ENCODE assay signal across 1 cellular context in the genomic region with DNA sequence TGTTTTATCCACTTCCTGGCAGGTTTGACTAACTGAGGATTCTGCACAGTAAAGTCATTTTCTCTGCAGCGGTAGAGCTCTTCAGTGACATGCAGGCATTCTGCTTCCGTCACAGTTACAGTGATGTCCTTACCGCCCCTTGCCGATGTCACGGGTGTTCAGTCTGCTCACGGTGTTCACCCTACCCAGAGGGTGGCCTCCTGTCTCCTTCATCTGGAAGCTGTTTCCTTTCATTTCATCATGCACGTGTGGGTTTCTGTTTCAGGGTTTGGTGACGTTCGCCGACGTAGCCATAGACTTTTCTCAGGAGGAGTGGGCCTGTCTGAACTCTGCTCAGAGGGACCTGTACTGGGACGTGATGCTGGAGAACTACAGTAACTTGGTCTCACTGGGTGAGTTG.
A peak's percentile ranks its signal among the peaks of the same experiment; 100 is the strongest.
TF ChIP-seq lines count a peak whose summit lies in the region.

No MANE protein-coding gene starts in this region.

TF ChIP-seq in K562, 482 proteins besides CTCF, POLR2A, EP300 and RAD21 (continues in another document):
- TF ChIP-seq, protein P1, sequence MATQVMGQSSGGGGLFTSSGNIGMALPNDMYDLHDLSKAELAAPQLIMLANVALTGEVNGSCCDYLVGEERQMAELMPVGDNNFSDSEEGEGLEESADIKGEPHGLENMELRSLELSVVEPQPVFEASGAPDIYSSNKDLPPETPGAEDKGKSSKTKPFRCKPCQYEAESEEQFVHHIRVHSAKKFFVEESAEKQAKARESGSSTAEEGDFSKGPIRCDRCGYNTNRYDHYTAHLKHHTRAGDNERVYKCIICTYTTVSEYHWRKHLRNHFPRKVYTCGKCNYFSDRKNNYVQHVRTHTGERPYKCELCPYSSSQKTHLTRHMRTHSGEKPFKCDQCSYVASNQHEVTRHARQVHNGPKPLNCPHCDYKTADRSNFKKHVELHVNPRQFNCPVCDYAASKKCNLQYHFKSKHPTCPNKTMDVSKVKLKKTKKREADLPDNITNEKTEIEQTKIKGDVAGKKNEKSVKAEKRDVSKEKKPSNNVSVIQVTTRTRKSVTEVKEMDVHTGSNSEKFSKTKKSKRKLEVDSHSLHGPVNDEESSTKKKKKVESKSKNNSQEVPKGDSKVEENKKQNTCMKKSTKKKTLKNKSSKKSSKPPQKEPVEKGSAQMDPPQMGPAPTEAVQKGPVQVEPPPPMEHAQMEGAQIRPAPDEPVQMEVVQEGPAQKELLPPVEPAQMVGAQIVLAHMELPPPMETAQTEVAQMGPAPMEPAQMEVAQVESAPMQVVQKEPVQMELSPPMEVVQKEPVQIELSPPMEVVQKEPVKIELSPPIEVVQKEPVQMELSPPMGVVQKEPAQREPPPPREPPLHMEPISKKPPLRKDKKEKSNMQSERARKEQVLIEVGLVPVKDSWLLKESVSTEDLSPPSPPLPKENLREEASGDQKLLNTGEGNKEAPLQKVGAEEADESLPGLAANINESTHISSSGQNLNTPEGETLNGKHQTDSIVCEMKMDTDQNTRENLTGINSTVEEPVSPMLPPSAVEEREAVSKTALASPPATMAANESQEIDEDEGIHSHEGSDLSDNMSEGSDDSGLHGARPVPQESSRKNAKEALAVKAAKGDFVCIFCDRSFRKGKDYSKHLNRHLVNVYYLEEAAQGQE (CRISPR knock-in tag; IDR thresholded peaks at IDR 0.05; ENCODE audit: low read depth) = no peak
- TF ChIP-seq ZFP36 (IDR thresholded peaks at IDR 0.05; ENCODE audit: low read depth, low read length, partially characterized antibody) = peak; percentile 4
- no peak for TF ChIP-seq RFX5 (IDR thresholded peaks at IDR 0.05; ENCODE audit: low read depth, low read length)
- no peak for TF ChIP-seq MAFG (tag; conservative IDR thresholded peaks at IDR 0.05)
- TF ChIP-seq U2AF2 (optimal IDR thresholded peaks at IDR 0.05; ENCODE audit: low read depth, low read length) = no peak
- no peak for TF ChIP-seq ZKSCAN3 (CRISPR knock-in tag; IDR thresholded peaks at IDR 0.05)
- TF ChIP-seq NONO (IDR thresholded peaks at IDR 0.05; ENCODE audit: low read depth in 2 of 2, low read length in 1 of 2) = no peak
- TF ChIP-seq XRCC5 (IDR thresholded peaks at IDR 0.05; ENCODE audit: low read depth, low read length) = no peak
- TF ChIP-seq ATF4 (CRISPR knock-in tag; IDR thresholded peaks at IDR 0.05) = peak; percentile 75; the same call in 1 of the 2 replicates
- TF ChIP-seq, protein P2, sequence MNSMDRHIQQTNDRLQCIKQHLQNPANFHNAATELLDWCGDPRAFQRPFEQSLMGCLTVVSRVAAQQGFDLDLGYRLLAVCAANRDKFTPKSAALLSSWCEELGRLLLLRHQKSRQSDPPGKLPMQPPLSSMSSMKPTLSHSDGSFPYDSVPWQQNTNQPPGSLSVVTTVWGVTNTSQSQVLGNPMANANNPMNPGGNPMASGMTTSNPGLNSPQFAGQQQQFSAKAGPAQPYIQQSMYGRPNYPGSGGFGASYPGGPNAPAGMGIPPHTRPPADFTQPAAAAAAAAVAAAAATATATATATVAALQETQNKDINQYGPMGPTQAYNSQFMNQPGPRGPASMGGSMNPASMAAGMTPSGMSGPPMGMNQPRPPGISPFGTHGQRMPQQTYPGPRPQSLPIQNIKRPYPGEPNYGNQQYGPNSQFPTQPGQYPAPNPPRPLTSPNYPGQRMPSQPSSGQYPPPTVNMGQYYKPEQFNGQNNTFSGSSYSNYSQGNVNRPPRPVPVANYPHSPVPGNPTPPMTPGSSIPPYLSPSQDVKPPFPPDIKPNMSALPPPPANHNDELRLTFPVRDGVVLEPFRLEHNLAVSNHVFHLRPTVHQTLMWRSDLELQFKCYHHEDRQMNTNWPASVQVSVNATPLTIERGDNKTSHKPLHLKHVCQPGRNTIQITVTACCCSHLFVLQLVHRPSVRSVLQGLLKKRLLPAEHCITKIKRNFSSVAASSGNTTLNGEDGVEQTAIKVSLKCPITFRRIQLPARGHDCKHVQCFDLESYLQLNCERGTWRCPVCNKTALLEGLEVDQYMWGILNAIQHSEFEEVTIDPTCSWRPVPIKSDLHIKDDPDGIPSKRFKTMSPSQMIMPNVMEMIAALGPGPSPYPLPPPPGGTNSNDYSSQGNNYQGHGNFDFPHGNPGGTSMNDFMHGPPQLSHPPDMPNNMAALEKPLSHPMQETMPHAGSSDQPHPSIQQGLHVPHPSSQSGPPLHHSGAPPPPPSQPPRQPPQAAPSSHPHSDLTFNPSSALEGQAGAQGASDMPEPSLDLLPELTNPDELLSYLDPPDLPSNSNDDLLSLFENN (IDR thresholded peaks at IDR 0.05; ENCODE audit: low read depth in 2 of 2, low read length in 2 of 2) = no peak
- TF ChIP-seq BHLHE40 (IDR thresholded peaks at IDR 0.05; ENCODE audit: low read length) = peak; percentile 18; the same call in 1 of the 2 replicates
- no peak for TF ChIP-seq ZNF592 (IDR thresholded peaks at IDR 0.05)
- TF ChIP-seq, protein P3, sequence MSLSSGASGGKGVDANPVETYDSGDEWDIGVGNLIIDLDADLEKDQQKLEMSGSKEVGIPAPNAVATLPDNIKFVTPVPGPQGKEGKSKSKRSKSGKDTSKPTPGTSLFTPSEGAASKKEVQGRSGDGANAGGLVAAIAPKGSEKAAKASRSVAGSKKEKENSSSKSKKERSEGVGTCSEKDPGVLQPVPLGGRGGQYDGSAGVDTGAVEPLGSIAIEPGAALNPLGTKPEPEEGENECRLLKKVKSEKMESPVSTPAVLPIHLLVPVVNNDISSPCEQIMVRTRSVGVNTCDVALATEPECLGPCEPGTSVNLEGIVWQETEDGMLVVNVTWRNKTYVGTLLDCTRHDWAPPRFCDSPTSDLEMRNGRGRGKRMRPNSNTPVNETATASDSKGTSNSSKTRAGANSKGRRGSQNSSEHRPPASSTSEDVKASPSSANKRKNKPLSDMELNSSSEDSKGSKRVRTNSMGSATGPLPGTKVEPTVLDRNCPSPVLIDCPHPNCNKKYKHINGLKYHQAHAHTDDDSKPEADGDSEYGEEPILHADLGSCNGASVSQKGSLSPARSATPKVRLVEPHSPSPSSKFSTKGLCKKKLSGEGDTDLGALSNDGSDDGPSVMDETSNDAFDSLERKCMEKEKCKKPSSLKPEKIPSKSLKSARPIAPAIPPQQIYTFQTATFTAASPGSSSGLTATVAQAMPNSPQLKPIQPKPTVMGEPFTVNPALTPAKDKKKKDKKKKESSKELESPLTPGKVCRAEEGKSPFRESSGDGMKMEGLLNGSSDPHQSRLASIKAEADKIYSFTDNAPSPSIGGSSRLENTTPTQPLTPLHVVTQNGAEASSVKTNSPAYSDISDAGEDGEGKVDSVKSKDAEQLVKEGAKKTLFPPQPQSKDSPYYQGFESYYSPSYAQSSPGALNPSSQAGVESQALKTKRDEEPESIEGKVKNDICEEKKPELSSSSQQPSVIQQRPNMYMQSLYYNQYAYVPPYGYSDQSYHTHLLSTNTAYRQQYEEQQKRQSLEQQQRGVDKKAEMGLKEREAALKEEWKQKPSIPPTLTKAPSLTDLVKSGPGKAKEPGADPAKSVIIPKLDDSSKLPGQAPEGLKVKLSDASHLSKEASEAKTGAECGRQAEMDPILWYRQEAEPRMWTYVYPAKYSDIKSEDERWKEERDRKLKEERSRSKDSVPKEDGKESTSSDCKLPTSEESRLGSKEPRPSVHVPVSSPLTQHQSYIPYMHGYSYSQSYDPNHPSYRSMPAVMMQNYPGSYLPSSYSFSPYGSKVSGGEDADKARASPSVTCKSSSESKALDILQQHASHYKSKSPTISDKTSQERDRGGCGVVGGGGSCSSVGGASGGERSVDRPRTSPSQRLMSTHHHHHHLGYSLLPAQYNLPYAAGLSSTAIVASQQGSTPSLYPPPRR (CRISPR knock-in tag; IDR thresholded peaks at IDR 0.05; ENCODE audit: borderline replicate concordance) = no peak
- no peak for TF ChIP-seq GABPB1 (CRISPR knock-in tag; IDR thresholded peaks at IDR 0.05)
- no peak for TF ChIP-seq CEBPG (CRISPR knock-in tag; IDR thresholded peaks at IDR 0.05)
- TF ChIP-seq CEBPG (tag; conservative IDR thresholded peaks at IDR 0.05 in 1 of 2, IDR thresholded peaks at IDR 0.05 in 1 of 2) = peak in 1 of 2 experiments; percentile 78; a peak in 1 of 4 replicates
- no peak for TF ChIP-seq HMG20A (CRISPR knock-in tag; conservative IDR thresholded peaks at IDR 0.05)
- no peak for TF ChIP-seq ATF1 (CRISPR knock-in tag; IDR thresholded peaks at IDR 0.05)
- TF ChIP-seq ATF1 (tag; IDR thresholded peaks at IDR 0.05) = peak; percentile 64
- TF ChIP-seq, protein P4, sequence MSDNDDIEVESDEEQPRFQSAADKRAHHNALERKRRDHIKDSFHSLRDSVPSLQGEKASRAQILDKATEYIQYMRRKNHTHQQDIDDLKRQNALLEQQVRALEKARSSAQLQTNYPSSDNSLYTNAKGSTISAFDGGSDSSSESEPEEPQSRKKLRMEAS (CRISPR knock-in tag; IDR thresholded peaks at IDR 0.05) = no peak
- 0 out of 4 replicates have a peak, but pooled peaks of 1 of the 2 experiments have one; percentile 16 for TF ChIP-seq NRF1 (conservative IDR thresholded peaks at IDR 0.05 in 1 of 2, IDR thresholded peaks at IDR 0.05 in 1 of 2)
- TF ChIP-seq L3MBTL2 (IDR thresholded peaks at IDR 0.05) = peak; percentile 62
- TF ChIP-seq ZSCAN29 (IDR thresholded peaks at IDR 0.05) = no peak
- TF ChIP-seq MTA3 (IDR thresholded peaks at IDR 0.05; ENCODE audit: borderline replicate concordance) = peak; percentile 81; the same call in 1 of the 2 replicates
- TF ChIP-seq GABPA (tag; conservative IDR thresholded peaks at IDR 0.05; ENCODE audit: low read depth) = 0 out of 2 replicates have a peak, but pooled peaks have one; percentile 19
- TF ChIP-seq ZC3H4 (CRISPR knock-in tag; IDR thresholded peaks at IDR 0.05; ENCODE audit: borderline replicate concordance) = no peak
- no peak for TF ChIP-seq ZBED1 (IDR thresholded peaks at IDR 0.05)
- peak; percentile 44; the same call in 1 of the 2 replicates for TF ChIP-seq POLR2H (tag; IDR thresholded peaks at IDR 0.05; ENCODE audit: low read depth)
- peak; percentile 60; the same call in 1 of the 2 replicates for TF ChIP-seq ATF7 (IDR thresholded peaks at IDR 0.05)
- TF ChIP-seq, protein P5, sequence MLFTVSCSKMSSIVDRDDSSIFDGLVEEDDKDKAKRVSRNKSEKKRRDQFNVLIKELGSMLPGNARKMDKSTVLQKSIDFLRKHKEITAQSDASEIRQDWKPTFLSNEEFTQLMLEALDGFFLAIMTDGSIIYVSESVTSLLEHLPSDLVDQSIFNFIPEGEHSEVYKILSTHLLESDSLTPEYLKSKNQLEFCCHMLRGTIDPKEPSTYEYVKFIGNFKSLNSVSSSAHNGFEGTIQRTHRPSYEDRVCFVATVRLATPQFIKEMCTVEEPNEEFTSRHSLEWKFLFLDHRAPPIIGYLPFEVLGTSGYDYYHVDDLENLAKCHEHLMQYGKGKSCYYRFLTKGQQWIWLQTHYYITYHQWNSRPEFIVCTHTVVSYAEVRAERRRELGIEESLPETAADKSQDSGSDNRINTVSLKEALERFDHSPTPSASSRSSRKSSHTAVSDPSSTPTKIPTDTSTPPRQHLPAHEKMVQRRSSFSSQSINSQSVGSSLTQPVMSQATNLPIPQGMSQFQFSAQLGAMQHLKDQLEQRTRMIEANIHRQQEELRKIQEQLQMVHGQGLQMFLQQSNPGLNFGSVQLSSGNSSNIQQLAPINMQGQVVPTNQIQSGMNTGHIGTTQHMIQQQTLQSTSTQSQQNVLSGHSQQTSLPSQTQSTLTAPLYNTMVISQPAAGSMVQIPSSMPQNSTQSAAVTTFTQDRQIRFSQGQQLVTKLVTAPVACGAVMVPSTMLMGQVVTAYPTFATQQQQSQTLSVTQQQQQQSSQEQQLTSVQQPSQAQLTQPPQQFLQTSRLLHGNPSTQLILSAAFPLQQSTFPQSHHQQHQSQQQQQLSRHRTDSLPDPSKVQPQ (CRISPR knock-in tag; IDR thresholded peaks at IDR 0.05; ENCODE audit: borderline replicate concordance) = no peak
- 0 out of 2 replicates have a peak, but pooled peaks have one; percentile 33 for TF ChIP-seq ZNF584 (CRISPR knock-in tag; IDR thresholded peaks at IDR 0.05; ENCODE audit: low read depth)
